Comparison of ENCODE assay signal across 31 cellular contexts in the genomic region with DNA sequence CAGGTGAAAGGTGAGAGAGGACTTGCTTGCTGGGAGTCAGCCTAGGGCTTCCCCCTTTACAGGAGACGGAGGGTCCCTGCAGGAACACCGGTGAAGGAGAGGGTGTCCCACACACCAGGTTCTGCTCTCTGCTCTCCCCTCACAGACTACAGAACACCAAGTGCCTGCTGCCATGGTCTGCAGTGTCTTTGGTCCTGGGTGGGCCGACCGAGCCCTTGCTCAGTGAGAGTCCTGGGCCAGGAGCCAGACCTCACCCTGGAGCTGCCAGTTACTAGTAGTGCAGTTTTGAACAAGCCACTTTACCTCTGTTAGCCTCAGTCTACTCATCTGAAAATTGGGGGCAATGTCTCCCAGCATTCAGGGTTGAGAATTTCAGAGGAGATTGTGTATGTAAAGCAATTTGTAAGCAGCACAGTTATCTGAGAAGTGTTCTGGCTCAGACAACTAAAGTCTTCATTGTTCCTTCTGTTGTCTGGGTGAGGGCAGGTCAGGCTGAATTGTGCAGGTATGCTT. TPM values are rescaled to one million over a fixed set of nuclear protein-coding genes. Genes with fewer than 3 reads are reported as not detected.
DNase-seq lines count a peak whose midpoint lies in the region; ATAC-seq lines count a peak whose summit lies in the region.
"Had no signal": no experiment of that assay in that cellular context is flagged by ENCODE, and none has a peak within 500 bp of the region (broad histone marks: within the 10 kb centered on the region; RNA-seq: fewer than 3 reads in every experiment).

No MANE protein-coding gene starts in this region.

- CTCF ChIA-PET in naive thymus-derived CD4-positive, alpha-beta T cell (lab: Charles Lee), result interaction anchor here (0.6 to 7.1 kb wide), 12 partner anchors 18 to 77 kb away, joined by 3 to 44 read pairs (median 10); no protein-coding TSS in a partner anchor

- no peak overlapping the region for H3K4me3 Mint-ChIP-seq in activated T-cell treated with anti-CD3 and anti-CD28 coated beads, Interleukin-2, amount 50 U/mL, for 24 hours
- no peak overlapping the region for H3K4me3 Mint-ChIP-seq in activated T-cell treated with anti-CD3 and anti-CD28 coated beads, Interleukin-2, amount 50 U/mL, for 4 hours
- peak overlapping the region in 3 of 4 donors; percentile 51 to 96 (median 57) for H3K4me3 Mint-ChIP-seq in CD4-positive, CD25-positive, alpha-beta regulatory T cell
- no peak overlapping the region for H3K4me3 Mint-ChIP-seq in T-helper 17 cell
- H3K4me3 Mint-ChIP-seq in naive thymus-derived CD4-positive, alpha-beta T cell, result peak overlapping the region in 7 of 10 donors; percentile 77 to 97 (median 90)
- H3K4me3 Mint-ChIP-seq: memory B cell had no signal

- no peaks in the 10 kb centered on the region for H3K27me3 ChIP-seq in CD4-positive, CD25-positive, alpha-beta regulatory T cell (ENCODE audit: control insufficient read depth, insufficient read depth, low read length)
- H3K27me3 ChIP-seq in naive thymus-derived CD4-positive, alpha-beta T cell (ENCODE audit: control insufficient read depth in 2 of 2, insufficient read depth in 2 of 2, low read length in 2 of 2), result no peaks in the 10 kb centered on the region
- H3K27me3 ChIP-seq: colonic mucosa, Peyer's patch, right atrium auricular region, stomach, uterus had no signal

- no peaks in the 10 kb centered on the region for H3K9me3 Mint-ChIP-seq in activated T-cell treated with anti-CD3 and anti-CD28 coated beads, Interleukin-2, amount 50 U/mL, for 24 hours
- no peaks in the 10 kb centered on the region for H3K9me3 Mint-ChIP-seq in activated T-cell treated with anti-CD3 and anti-CD28 coated beads, Interleukin-2, amount 50 U/mL, for 4 hours
- no peaks in the 10 kb centered on the region for H3K9me3 Mint-ChIP-seq in CD4-positive, CD25-positive, alpha-beta regulatory T cell
- no peaks in the 10 kb centered on the region for H3K9me3 Mint-ChIP-seq in naive thymus-derived CD4-positive, alpha-beta T cell
- H3K9me3 Mint-ChIP-seq: memory B cell had no signal

- intact Hi-C loops in naive thymus-derived CD4-positive, alpha-beta T cell (cut with micrococcal nuclease), result loop anchor here in 1 of 2 donors (10.0 kb wide), 1 partner anchor 552 kb away; a partner anchor contains a TSS

- H3K27me3 Mint-ChIP-seq in activated T-cell treated with anti-CD3 and anti-CD28 coated beads, Interleukin-2, amount 50 U/mL, for 24 hours, result no peaks in the 10 kb centered on the region
- H3K27me3 Mint-ChIP-seq in activated T-cell treated with anti-CD3 and anti-CD28 coated beads, Interleukin-2, amount 50 U/mL, for 4 hours (ENCODE audit: low read depth), result no peaks in the 10 kb centered on the region
- H3K27me3 Mint-ChIP-seq in CD4-positive, CD25-positive, alpha-beta regulatory T cell, result no peaks in the 10 kb centered on the region
- H3K27me3 Mint-ChIP-seq in T-helper 17 cell, result no peaks in the 10 kb centered on the region
- H3K27me3 Mint-ChIP-seq in naive thymus-derived CD4-positive, alpha-beta T cell, result peaks cover 0 to 4% (median 0%) of the 10 kb centered on the region in 5 donors
- H3K27me3 Mint-ChIP-seq: memory B cell had no signal

- DNase-seq in activated T-cell treated with anti-CD3 and anti-CD28 coated beads, Interleukin-2, amount 50 U/mL, for 24 hours, result peak; percentile 32
- no peak for DNase-seq in activated T-cell treated with anti-CD3 and anti-CD28 coated beads, Interleukin-2, amount 50 U/mL, for 4 hours
- DNase-seq in CD4-positive, CD25-positive, alpha-beta regulatory T cell, result no peak
- DNase-seq in T-helper 17 cell, result no peak
- DNase-seq in naive thymus-derived CD4-positive, alpha-beta T cell, result no peak
- DNase-seq: activated CD4-positive, alpha-beta T cell treated with anti-CD3 and anti-CD28 coated beads, Interleukin-2, amount 50 U/mL, for 1 hour; colonic mucosa; DMS53; effector CD4-positive, alpha-beta T cell; Karpas-422; left colon; NCI-H146; NCI-H446; NCI-H748 treated with DMSO at 0.1 percent for 48 hours; posterior cingulate gyrus; SHP77 treated with DMSO at 0.1 percent for 48 hours; stimulated activated CD4-positive, alpha-beta T cell treated with anti-CD3 and anti-CD28 coated beads, Interleukin-12 subunit alpha, Interleukin-12 subunit beta, amount 100 ng/mL, for 4 hours; stimulated activated CD4-positive, alpha-beta T cell treated with anti-CD3 and anti-CD28 coated beads, Interleukin-2, amount 100 ng/mL, for 48 hours; stomach; T1000; uterus; WERI-Rb-1 had no signal

- H3K4me1 Mint-ChIP-seq in activated T-cell treated with anti-CD3 and anti-CD28 coated beads, Interleukin-2, amount 50 U/mL, for 24 hours (ENCODE audit: low read depth), result peaks cover 72% of the 10 kb centered on the region
- peaks cover 66% of the 10 kb centered on the region for H3K4me1 Mint-ChIP-seq in activated T-cell treated with anti-CD3 and anti-CD28 coated beads, Interleukin-2, amount 50 U/mL, for 4 hours (ENCODE audit: low read depth)
- peaks cover 9 to 63% (median 38%) of the 10 kb centered on the region in 4 donors for H3K4me1 Mint-ChIP-seq in CD4-positive, CD25-positive, alpha-beta regulatory T cell
- peaks cover 45% of the 10 kb centered on the region for H3K4me1 Mint-ChIP-seq in T-helper 17 cell
- peaks cover 31 to 63% (median 55%) of the 10 kb centered on the region in 7 donors for H3K4me1 Mint-ChIP-seq in naive thymus-derived CD4-positive, alpha-beta T cell

- peak overlapping the region; percentile 87 for H3K27ac ChIP-seq in CD4-positive, CD25-positive, alpha-beta regulatory T cell (ENCODE audit: insufficient read depth, low read length, poor library complexity, severe bottlenecking)
- peak overlapping the region; percentile 75 for H3K27ac ChIP-seq in naive thymus-derived CD4-positive, alpha-beta T cell (ENCODE audit: low read depth, low read length)
- H3K27ac ChIP-seq: cardiac muscle cell, colonic mucosa, epithelial cell of prostate, right atrium auricular region, uterus, WERI-Rb-1 had no signal

- no peaks in the 10 kb centered on the region for H3K9me3 ChIP-seq in CD4-positive, CD25-positive, alpha-beta regulatory T cell (ENCODE audit: control insufficient read depth in 2 of 2, low read length in 2 of 2)
- no peaks in the 10 kb centered on the region for H3K9me3 ChIP-seq in T-helper 17 cell (ENCODE audit: control insufficient read depth, low read length, poor library complexity, severe bottlenecking)
- no peaks in the 10 kb centered on the region for H3K9me3 ChIP-seq in naive thymus-derived CD4-positive, alpha-beta T cell (ENCODE audit: control insufficient read depth in 2 of 3, low read length in 3 of 3)
- H3K9me3 ChIP-seq: colonic mucosa, HAP-1, Peyer's patch, right atrium auricular region, stomach, uterus had no signal

- H3K4me3 ChIP-seq in CD4-positive, CD25-positive, alpha-beta regulatory T cell (ENCODE audit: low read depth, low read length), result peak overlapping the region; percentile 26
- H3K4me3 ChIP-seq in naive thymus-derived CD4-positive, alpha-beta T cell (ENCODE audit: low read length), result no peak overlapping the region
- H3K4me3 ChIP-seq: cardiac muscle cell, colonic mucosa, HAP-1, Peyer's patch, right atrium auricular region, stomach, uterus had no signal

- no peaks in the 10 kb centered on the region for H3K36me3 Mint-ChIP-seq in activated T-cell treated with anti-CD3 and anti-CD28 coated beads, Interleukin-2, amount 50 U/mL, for 24 hours (ENCODE audit: low read depth)
- no peaks in the 10 kb centered on the region for H3K36me3 Mint-ChIP-seq in activated T-cell treated with anti-CD3 and anti-CD28 coated beads, Interleukin-2, amount 50 U/mL, for 4 hours (ENCODE audit: insufficient read depth)
- no peaks in the 10 kb centered on the region for H3K36me3 Mint-ChIP-seq in CD4-positive, CD25-positive, alpha-beta regulatory T cell
- H3K36me3 Mint-ChIP-seq in T-helper 17 cell (ENCODE audit: low read depth), result peaks cover 2% of the 10 kb centered on the region
- no peaks in the 10 kb centered on the region for H3K36me3 Mint-ChIP-seq in naive thymus-derived CD4-positive, alpha-beta T cell
- H3K36me3 Mint-ChIP-seq: memory B cell had no signal

- H3K4me1 ChIP-seq in CD4-positive, CD25-positive, alpha-beta regulatory T cell (ENCODE audit: control insufficient read depth, insufficient read depth, low read length, poor library complexity, severe bottlenecking), result peaks cover 57% of the 10 kb centered on the region
- peaks cover 45 to 46% of the 10 kb centered on the region in 2 donors for H3K4me1 ChIP-seq in naive thymus-derived CD4-positive, alpha-beta T cell (ENCODE audit: control insufficient read depth in 2 of 2, insufficient read depth in 2 of 2, low read length in 2 of 2)
- H3K4me1 ChIP-seq: HAP-1 had no signal

- no peak for ATAC-seq in activated T-cell treated with anti-CD3 and anti-CD28 coated beads, Interleukin-2, amount 50 U/mL, for 4 hours
- ATAC-seq in CD4-positive, CD25-positive, alpha-beta regulatory T cell (ENCODE audit: low read depth in 2 of 2), result no peak
- no peak for ATAC-seq in T-helper 17 cell
- ATAC-seq in naive thymus-derived CD4-positive, alpha-beta T cell, result no peak
- ATAC-seq in HG02840 (IDR thresholded peaks at IDR 0.05; ENCODE audit: low FRiP score, unreplicated experiment), result no peak
- no peak for ATAC-seq in GM19463 (IDR thresholded peaks at IDR 0.05; ENCODE audit: unreplicated experiment)
- no peak for ATAC-seq in HG02759 (IDR thresholded peaks at IDR 0.05; ENCODE audit: unreplicated experiment)
- ATAC-seq: left colon had no signal

- no peaks in the 10 kb centered on the region for H3K36me3 ChIP-seq in CD4-positive, CD25-positive, alpha-beta regulatory T cell (ENCODE audit: control insufficient read depth, insufficient read depth, low read length)
- H3K36me3 ChIP-seq in naive thymus-derived CD4-positive, alpha-beta T cell (ENCODE audit: control insufficient read depth in 2 of 3, insufficient read depth in 3 of 3, low read length in 3 of 3), result peaks cover 0 to 8% (median 0%) of the 10 kb centered on the region in 3 experiments
- H3K36me3 ChIP-seq: cardiac muscle cell, colonic mucosa, HAP-1, Peyer's patch, right atrium auricular region, stomach, uterus, WERI-Rb-1 had no signal

- H3K27ac Mint-ChIP-seq in activated T-cell treated with anti-CD3 and anti-CD28 coated beads, Interleukin-2, amount 50 U/mL, for 24 hours, result no peak overlapping the region
- peak overlapping the region; percentile 92 to 96 (median 96) for H3K27ac Mint-ChIP-seq in CD4-positive, CD25-positive, alpha-beta regulatory T cell
- peak overlapping the region; percentile 98 for H3K27ac Mint-ChIP-seq in T-helper 17 cell
- peak overlapping the region in 8 of 9 donors; percentile 66 to 97 (median 94) for H3K27ac Mint-ChIP-seq in naive thymus-derived CD4-positive, alpha-beta T cell
- H3K27ac Mint-ChIP-seq: memory B cell had no signal

- POLR2A ChIA-PET in naive thymus-derived CD4-positive, alpha-beta T cell (lab: Charles Lee), result interaction anchor here (1.1 to 8.8 kb wide), 11 partner anchors 11 to 65 kb away, joined by 3 to 159 read pairs (median 9); no protein-coding TSS in a partner anchor

RNA-seq across cellular contexts. Expression of a gene that starts 2.7 kb away (rescaled TPM):
- 10 to 100 TPM; 20.7 to 28.7 (median 24.1) TPM for total RNA-seq in activated T-cell treated with anti-CD3 and anti-CD28 coated beads, Interleukin-2, amount 50 U/mL, for 4 hours
- 135 TPM for total RNA-seq in CD4-positive, CD25-positive, alpha-beta regulatory T cell
- polyA plus RNA-seq in CD4-positive, CD25-positive, alpha-beta regulatory T cell, result 10 to 100 TPM; 54.5 to 84.4 (median 62.2) TPM
- total RNA-seq in T-helper 17 cell, result 10 to 100 TPM; 72.8 to 79.0 TPM
- total RNA-seq in naive thymus-derived CD4-positive, alpha-beta T cell, result 10 to 100 TPM in 4 of 5 experiments, 1 to 10 TPM in 1; 5.2 to 91.6 (median 85.6) TPM
- 10 to 100 TPM; 55.1 to 66.3 TPM for polyA plus RNA-seq in naive thymus-derived CD4-positive, alpha-beta T cell

Comparison
In these comparisons a context has a peak if more than half of its experiments do, and no peak if none do; other contexts are left out.
1. H3K4me3 Mint-ChIP-seq: peak in CD4-positive, CD25-positive, alpha-beta regulatory T cell (3 of 4) and naive thymus-derived CD4-positive, alpha-beta T cell (7 of 10); none in activated T-cell treated with anti-CD3 and anti-CD28 coated beads, Interleukin-2, amount 50 U/mL, for 24 hours (single experiment), activated T-cell treated with anti-CD3 and anti-CD28 coated beads, Interleukin-2, amount 50 U/mL, for 4 hours (single experiment) and T-helper 17 cell (single experiment).